9 cellular contexts compared by ENCODE assay signal in genomic region chr5:137833463-137833862, GRCh38. TPM values are rescaled to one million over a fixed set of nuclear protein-coding genes. Genes with fewer than 3 reads are reported as not detected.
DNase-seq lines count a peak whose midpoint lies in the region; ATAC-seq and TF ChIP-seq lines count a peak whose summit lies in the region.
"Had no signal": no experiment of that assay in that cellular context is flagged by ENCODE, and none has a peak within 500 bp of the region (broad histone marks: within the 10 kb centered on the region; RNA-seq: fewer than 3 reads in every experiment).

No MANE protein-coding gene starts in this region.

- WGBS in trophoblast cell (ENCODE audit: extremely low coverage, insufficient coverage, insufficient read length): no CpG with 5 or more reads among the region's 1 CpG

- H3K9ac ChIP-seq in trophoblast cell (ENCODE audit: low read length): no peak overlapping the region

- H2AFZ ChIP-seq in trophoblast cell (ENCODE audit: insufficient read depth, low read length, poor library complexity): no peak overlapping the region

- ATAC-seq in GM21717 (IDR thresholded peaks at IDR 0.05; ENCODE audit: unreplicated experiment): no peak
- ATAC-seq in activated CD8-positive, alpha-beta memory T cell treated with anti-CD3 and anti-CD28 coated beads, Interleukin-2, amount 10 ng/mL, durations not matched to agents 7 days and 5 days: no peak
- ATAC-seq in HG03354 (IDR thresholded peaks at IDR 0.05; ENCODE audit: poor library complexity, severe bottlenecking, unreplicated experiment): no peak

- CTCF ChIA-PET in activated CD8-positive, alpha-beta memory T cell treated with anti-CD3 and anti-CD28 coated beads, Interleukin-2, amount 10 ng/mL, durations not matched to agents 7 days and 5 days (lab: Charles Lee): no interaction called here

- no peak overlapping the region for H4K91ac ChIP-seq in trophoblast cell (ENCODE audit: low read depth, low read length)

- no peaks in the 10 kb centered on the region for H3K79me2 ChIP-seq in trophoblast cell (ENCODE audit: control insufficient read depth, insufficient read depth, low read length, poor library complexity)

- H3K36me3 ChIP-seq in trophoblast cell (ENCODE audit: control insufficient read depth in 1 of 2, insufficient read depth in 2 of 2, low read length in 2 of 2): no peaks in the 10 kb centered on the region

- H3K4me2 ChIP-seq in trophoblast cell (ENCODE audit: low read length): no peak overlapping the region

- no peak overlapping the region for H2BK12ac ChIP-seq in trophoblast cell (ENCODE audit: low read length)

- no peak overlapping the region for H3K27ac ChIP-seq in trophoblast cell (ENCODE audit: low read depth, low read length)

- no peak overlapping the region for H2BK120ac ChIP-seq in trophoblast cell (ENCODE audit: insufficient read depth, low read length, poor library complexity)

- H3K23ac ChIP-seq in trophoblast cell (ENCODE audit: low read length): no peak overlapping the region

- H2BK5ac ChIP-seq in trophoblast cell (ENCODE audit: low read depth, low read length, poor library complexity): no peak overlapping the region

- H3K18ac ChIP-seq in trophoblast cell (ENCODE audit: low read length): no peak overlapping the region

- no peaks in the 10 kb centered on the region for H3K4me1 Mint-ChIP-seq in activated CD8-positive, alpha-beta memory T cell treated with anti-CD3 and anti-CD28 coated beads, Interleukin-2, amount 10 ng/mL, durations not matched to agents 7 days and 5 days

- H3K4me1 ChIP-seq in trophoblast cell (ENCODE audit: control insufficient read depth in 1 of 2, insufficient read depth in 2 of 2, low read length in 2 of 2): peaks cover 0 to 3% of the 10 kb centered on the region in 2 experiments

- no peak overlapping the region for H2AK5ac ChIP-seq in trophoblast cell (ENCODE audit: low read length)

- no peaks in the 10 kb centered on the region for H3K27me3 ChIP-seq in trophoblast cell (ENCODE audit: insufficient read depth, low read length)

- DNase-seq in GM04503 (ENCODE audit: low read depth): peak; percentile 39
- peak; percentile 54 for DNase-seq in NCI-H69 (lab: John Stamatoyannopoulos, UW)
- DNase-seq in epithelial cell of proximal tubule (ENCODE audit: low read depth): peak; percentile 77
- DNase-seq in trophoblast cell: peak; percentile 21 to 63
- no peak for DNase-seq in NCI-H2081 (lab: John Stamatoyannopoulos, UW)
- DNase-seq in activated CD8-positive, alpha-beta memory T cell treated with anti-CD3 and anti-CD28 coated beads, Interleukin-2, amount 10 ng/mL, durations not matched to agents 7 days and 5 days: no peak

- H3K27me3 Mint-ChIP-seq in activated CD8-positive, alpha-beta memory T cell treated with anti-CD3 and anti-CD28 coated beads, Interleukin-2, amount 10 ng/mL, durations not matched to agents 7 days and 5 days: peaks cover 4% of the 10 kb centered on the region

- no peaks in the 10 kb centered on the region for H3K36me3 Mint-ChIP-seq in activated CD8-positive, alpha-beta memory T cell treated with anti-CD3 and anti-CD28 coated beads, Interleukin-2, amount 10 ng/mL, durations not matched to agents 7 days and 5 days

- H3K9me3 ChIP-seq in trophoblast cell (ENCODE audit: insufficient read depth, low read depth, low read length): no peaks in the 10 kb centered on the region

- TF ChIP-seq CTCF in epithelial cell of proximal tubule (conservative IDR thresholded peaks at IDR 0.05; ENCODE audit: low read depth, low read length): no peak

- no peak overlapping the region for H4K8ac ChIP-seq in trophoblast cell (ENCODE audit: low read depth, low read length)

- no peak overlapping the region for H3K14ac ChIP-seq in trophoblast cell (ENCODE audit: low read length)

- H3K4ac ChIP-seq in trophoblast cell (ENCODE audit: low read depth, low read length): no peak overlapping the region

- H3K4me3 Mint-ChIP-seq in activated CD8-positive, alpha-beta memory T cell treated with anti-CD3 and anti-CD28 coated beads, Interleukin-2, amount 10 ng/mL, durations not matched to agents 7 days and 5 days: no peak overlapping the region

- no peaks in the 10 kb centered on the region for H3K79me1 ChIP-seq in trophoblast cell (ENCODE audit: low read length)

- no peak overlapping the region for H4K12ac ChIP-seq in trophoblast cell (ENCODE audit: low read depth, low read length)

- H3K27ac Mint-ChIP-seq in activated CD8-positive, alpha-beta memory T cell treated with anti-CD3 and anti-CD28 coated beads, Interleukin-2, amount 10 ng/mL, durations not matched to agents 7 days and 5 days: no peak overlapping the region

- H3K4me3 ChIP-seq in epithelial cell of proximal tubule (ENCODE audit: low read depth, low read length) (no peak overlapping the region), trophoblast cell (ENCODE audit: low read depth, low read length) (no peak overlapping the region)

- no peaks in the 10 kb centered on the region for H3K9me3 Mint-ChIP-seq in activated CD8-positive, alpha-beta memory T cell treated with anti-CD3 and anti-CD28 coated beads, Interleukin-2, amount 10 ng/mL, durations not matched to agents 7 days and 5 days (ENCODE audit: low read depth)

RNA-seq across cellular contexts. Expression of gene MYOT, which starts 34.2 kb away (rescaled TPM):
- not detected in 2 replicates for total RNA-seq in epithelial cell of proximal tubule
- polyA plus RNA-seq in trophoblast cell (2013): not detected in 2 replicates
- not detected for total RNA-seq in activated CD8-positive, alpha-beta memory T cell treated with anti-CD3 and anti-CD28 coated beads, Interleukin-2, amount 10 ng/mL, durations not matched to agents 7 days and 5 days
- total RNA-seq: dermis microvascular lymphatic vessel endothelial cell had no signal

RNA-seq across cellular contexts. Expression of gene PKD2L2, which starts 55.8 kb away (rescaled TPM):
- not detected in 2 replicates for total RNA-seq in epithelial cell of proximal tubule
- polyA plus RNA-seq in trophoblast cell (2013): not detected in 2 replicates
- under 1 TPM in 1 of 2 experiments, not detected in 1; 0.38 TPM for total RNA-seq in activated CD8-positive, alpha-beta memory T cell treated with anti-CD3 and anti-CD28 coated beads, Interleukin-2, amount 10 ng/mL, durations not matched to agents 7 days and 5 days
- total RNA-seq: dermis microvascular lymphatic vessel endothelial cell had no signal

Comparison
In these comparisons a context has a peak if more than half of its experiments do, and no peak if none do; other contexts are left out.
1. DNase-seq: peak in GM04503 (single experiment), NCI-H69 (single experiment), epithelial cell of proximal tubule (single experiment) and trophoblast cell (2 of 2); none in NCI-H2081 (0 of 2) and activated CD8-positive, alpha-beta memory T cell treated with anti-CD3 and anti-CD28 coated beads, Interleukin-2, amount 10 ng/mL, durations not matched to agents 7 days and 5 days (single experiment).